ENCODE assay signal across 1 cellular context in genomic region chr3:71131893-71132314, GRCh38.
TF ChIP-seq lines count a peak whose summit lies in the region.

No MANE protein-coding gene starts in this region.

TF ChIP-seq in K562, 482 proteins besides CTCF, POLR2A, EP300 and RAD21 (continued from another document):
- TF ChIP-seq MGA (IDR thresholded peaks at IDR 0.05) (no peak), YY1 (IDR thresholded peaks at IDR 0.05; ENCODE audit: borderline replicate concordance in 1 of 3, control insufficient read depth in 1 of 3, extremely low read depth in 1 of 3, insufficient read depth in 3 of 3, insufficient read length in 1 of 3, insufficient replicate concordance in 2 of 3, low read depth in 1 of 3, low read length in 2 of 3) (peak in 1 of 3 experiments; percentile 56), SPI1 (IDR thresholded peaks at IDR 0.05; ENCODE audit: borderline replicate concordance, low read depth, low read length) (peak; percentile 77; the same call in 1 of the 2 replicates)
TF ChIP-seq in K562: peak in this region for 3.
